8 cellular contexts compared by ENCODE assay signal in genomic region chr7:44244282-44244681, GRCh38. TPM values are rescaled to one million over a fixed set of nuclear protein-coding genes. Genes with fewer than 3 reads are reported as not detected.
A peak's percentile ranks its signal among the peaks of the same experiment; 100 is the strongest.
DNase-seq lines count a peak whose midpoint lies in the region; ATAC-seq and TF ChIP-seq lines count a peak whose summit lies in the region.

No MANE protein-coding gene starts in this region.

- no peak for ATAC-seq in CD8-positive, alpha-beta T cell
- ATAC-seq in activated CD8-positive, alpha-beta T cell treated with anti-CD3 and anti-CD28 coated beads, Interleukin-2, amount 10 ng/mL, durations not matched to agents 7 days and 5 days = no peak
- ATAC-seq in HG03135 (IDR thresholded peaks at IDR 0.05; ENCODE audit: unreplicated experiment) (no peak), HG02798 (IDR thresholded peaks at IDR 0.05; ENCODE audit: poor library complexity, unreplicated experiment) (no peak), GM21360 (IDR thresholded peaks at IDR 0.05; ENCODE audit: unreplicated experiment) (no peak)

- H3K36me3 ChIP-seq in CD8-positive, alpha-beta T cell (ENCODE audit: insufficient read depth, low read length) = no peaks in the 10 kb centered on the region

- no peaks in the 10 kb centered on the region for H3K4me1 Mint-ChIP-seq in CD8-positive, alpha-beta T cell (ENCODE audit: low read depth)
- peaks cover 6% of the 10 kb centered on the region for H3K4me1 Mint-ChIP-seq in activated CD8-positive, alpha-beta T cell treated with anti-CD3 and anti-CD28 coated beads, Interleukin-2, amount 10 ng/mL, durations not matched to agents 7 days and 5 days (ENCODE audit: low read depth)

- H3K4me1 ChIP-seq in CD8-positive, alpha-beta T cell (ENCODE audit: insufficient read depth, low read length) = peaks cover 7% of the 10 kb centered on the region

- CTCF ChIA-PET in CD8-positive, alpha-beta T cell (lab: Charles Lee) = interaction anchor here (1.0 kb wide), 1 partner anchor 32 kb away, joined by 3 read pairs; no protein-coding TSS in a partner anchor
- CTCF ChIA-PET in activated CD8-positive, alpha-beta T cell treated with anti-CD3 and anti-CD28 coated beads, Interleukin-2, amount 10 ng/mL, durations not matched to agents 7 days and 5 days (lab: Charles Lee) = interaction anchor here (0.9 to 2.3 kb wide), 5 partner anchors 12 to 321 kb away, joined by 3 to 8 read pairs (median 4); no protein-coding TSS in a partner anchor

- no peaks in the 10 kb centered on the region for H3K9me3 Mint-ChIP-seq in CD8-positive, alpha-beta T cell
- no peaks in the 10 kb centered on the region for H3K9me3 Mint-ChIP-seq in activated CD8-positive, alpha-beta T cell treated with anti-CD3 and anti-CD28 coated beads, Interleukin-2, amount 10 ng/mL, durations not matched to agents 7 days and 5 days (ENCODE audit: insufficient read depth)

- no peak overlapping the region for H3K27ac ChIP-seq in CD8-positive, alpha-beta T cell (ENCODE audit: low read depth, low read length)

- no peak overlapping the region for H3K27ac Mint-ChIP-seq in CD8-positive, alpha-beta T cell
- no peak overlapping the region for H3K27ac Mint-ChIP-seq in activated CD8-positive, alpha-beta T cell treated with anti-CD3 and anti-CD28 coated beads, Interleukin-2, amount 10 ng/mL, durations not matched to agents 7 days and 5 days

- H3K27me3 ChIP-seq in CD8-positive, alpha-beta T cell (ENCODE audit: insufficient read depth, low read length) = no peaks in the 10 kb centered on the region

- no peaks in the 10 kb centered on the region for H3K27me3 Mint-ChIP-seq in CD8-positive, alpha-beta T cell (ENCODE audit: low read depth)
- no peaks in the 10 kb centered on the region for H3K27me3 Mint-ChIP-seq in activated CD8-positive, alpha-beta T cell treated with anti-CD3 and anti-CD28 coated beads, Interleukin-2, amount 10 ng/mL, durations not matched to agents 7 days and 5 days (ENCODE audit: low read depth)

- intact Hi-C loops in CD8-positive, alpha-beta T cell (cut with DNase I, micrococcal nuclease) = loop anchor here in 1 of 2 experiments (10.0 kb wide), 1 partner anchor 161 kb away; no protein-coding TSS in a partner anchor

- H3K4me3 ChIP-seq in CD8-positive, alpha-beta T cell (ENCODE audit: low read depth, low read length) = no peak overlapping the region
- H3K4me3 ChIP-seq in HFF-Myc (replicated peaks; ENCODE audit: low read depth, low read length) = no peak overlapping the region

- POLR2A ChIA-PET in CD8-positive, alpha-beta T cell (lab: Charles Lee) = no interaction called here
- POLR2A ChIA-PET in activated CD8-positive, alpha-beta T cell treated with anti-CD3 and anti-CD28 coated beads, Interleukin-2, amount 10 ng/mL, durations not matched to agents 7 days and 5 days (lab: Charles Lee) = no interaction called here

- no peaks in the 10 kb centered on the region for H3K9me3 ChIP-seq in CD8-positive, alpha-beta T cell (ENCODE audit: low read length)

- no peaks in the 10 kb centered on the region for H3K36me3 Mint-ChIP-seq in CD8-positive, alpha-beta T cell
- no peaks in the 10 kb centered on the region for H3K36me3 Mint-ChIP-seq in activated CD8-positive, alpha-beta T cell treated with anti-CD3 and anti-CD28 coated beads, Interleukin-2, amount 10 ng/mL, durations not matched to agents 7 days and 5 days (ENCODE audit: low read depth)

- no peak overlapping the region for H3K4me3 Mint-ChIP-seq in CD8-positive, alpha-beta T cell
- no peak overlapping the region for H3K4me3 Mint-ChIP-seq in activated CD8-positive, alpha-beta T cell treated with anti-CD3 and anti-CD28 coated beads, Interleukin-2, amount 10 ng/mL, durations not matched to agents 7 days and 5 days

- DNase-seq in CD8-positive, alpha-beta T cell = peak in 3 of 7 experiments; percentile 4 to 22 (median 14)
- DNase-seq in HFF-Myc (ENCODE audit: extremely low read depth, low read depth) (no peak), iPS-NIHi7 (ENCODE audit: extremely low spot score) (peak; percentile 81), NCI-H2227 treated with DMSO at 0.1 percent for 48 hours (lab: John Stamatoyannopoulos, UW) (no peak)
- peak; percentile 48 for DNase-seq in activated CD8-positive, alpha-beta T cell treated with anti-CD3 and anti-CD28 coated beads, Interleukin-2, amount 10 ng/mL, durations not matched to agents 7 days and 5 days

- peak; percentile 27 for TF ChIP-seq CTCF in CD8-positive, alpha-beta T cell (IDR thresholded peaks at IDR 0.05)
- TF ChIP-seq CTCF in HFF-Myc (IDR thresholded peaks at IDR 0.05; ENCODE audit: low read depth, low read length, missing control alignments) = peak; percentile 59

RNA-seq across cellular contexts. Expression of gene YKT6, which starts 43.5 kb away (rescaled TPM):
- 100 to 1,000 TPM; 111 to 114 TPM for total RNA-seq in CD8-positive, alpha-beta T cell
- 10 to 100 TPM; 64.5 to 70.2 TPM for total RNA-seq in activated CD8-positive, alpha-beta T cell treated with anti-CD3 and anti-CD28 coated beads, Interleukin-2, amount 10 ng/mL, durations not matched to agents 7 days and 5 days

RNA-seq across cellular contexts. Expression of gene GCK, which starts 55.0 kb away (rescaled TPM):
- 1 to 10 TPM in 1 of 2 experiments, under 1 TPM in 1; 0.78 to 1.1 TPM for total RNA-seq in CD8-positive, alpha-beta T cell
- total RNA-seq in activated CD8-positive, alpha-beta T cell treated with anti-CD3 and anti-CD28 coated beads, Interleukin-2, amount 10 ng/mL, durations not matched to agents 7 days and 5 days = not detected

Comparison
In these comparisons a context has a peak if more than half of its experiments do, and no peak if none do; other contexts are left out.
1. DNase-seq: peak in activated CD8-positive, alpha-beta T cell treated with anti-CD3 and anti-CD28 coated beads, Interleukin-2, amount 10 ng/mL, durations not matched to agents 7 days and 5 days (single experiment) and iPS-NIHi7 (single experiment); none in HFF-Myc (single experiment) and NCI-H2227 treated with DMSO at 0.1 percent for 48 hours (single experiment).